ENCODE assay signal across 1 cellular context in genomic region chr2:177392373-177393246, GRCh38.
TF ChIP-seq lines count a peak whose summit lies in the region.

TSS of gene AGPS (plus strand) at chr2:177392773. CDS start at chr2:177392790, 17 bp downstream.

TF ChIP-seq in K562, 482 proteins besides CTCF, POLR2A, EP300 and RAD21 (continued from another document and continues in another):
- TF ChIP-seq REST (CRISPR knock-in tag; IDR thresholded peaks at IDR 0.05; ENCODE audit: low read depth) (peak; percentile 81; the same call in 1 of the 2 replicates), POLR2AphosphoS5 (IDR thresholded peaks at IDR 0.05; ENCODE audit: control insufficient read depth, insufficient read depth, low read depth, low read length) (peak; percentile 92), ZFP30 (CRISPR knock-in tag; IDR thresholded peaks at IDR 0.05; ENCODE audit: borderline replicate concordance) (no peak), MAFF (IDR thresholded peaks at IDR 0.05; ENCODE audit: low read length) (no peak), BCLAF1 (IDR thresholded peaks at IDR 0.05; ENCODE audit: borderline replicate concordance in 1 of 2, control insufficient read depth in 1 of 2, low read depth in 2 of 2, low read length in 1 of 2) (0 out of 4 replicates have a peak, but pooled peaks of 1 of the 2 experiments have one; percentile 82), POLR2H (tag; IDR thresholded peaks at IDR 0.05; ENCODE audit: low read depth) (peak; percentile 52; the same call in 1 of the 2 replicates), MBD2 (IDR thresholded peaks at IDR 0.05; ENCODE audit: borderline replicate concordance, low read depth) (peak; percentile 75; the same call in 1 of the 2 replicates), ZNF41 (CRISPR knock-in tag; conservative IDR thresholded peaks at IDR 0.05) (0 out of 2 replicates have a peak, but pooled peaks have one; percentile 39), GTF2B (IDR thresholded peaks at IDR 0.05; ENCODE audit: extremely low read depth, insufficient read length) (no peak), SUPT5H (IDR thresholded peaks at IDR 0.05) (peak; percentile 95), CBX1 (IDR thresholded peaks at IDR 0.05; ENCODE audit: low read depth) (peak; percentile 97), ATF1 (CRISPR knock-in tag; IDR thresholded peaks at IDR 0.05) (no peak), ATF1 (tag; IDR thresholded peaks at IDR 0.05) (peak; percentile 90), TSHZ1 (CRISPR knock-in tag; IDR thresholded peaks at IDR 0.05) (peak; percentile 79; the same call in 1 of the 2 replicates), KAT8 (IDR thresholded peaks at IDR 0.05; ENCODE audit: low read depth) (no peak), CHCHD3 (CRISPR knock-in tag; IDR thresholded peaks at IDR 0.05) (no peak; the same call in 1 of the 2 replicates), E2F4 (CRISPR knock-in tag; IDR thresholded peaks at IDR 0.05; ENCODE audit: low read depth) (peak; percentile 3; the same call in 1 of the 2 replicates), BRF1 (IDR thresholded peaks at IDR 0.05; ENCODE audit: borderline replicate concordance, extremely low read depth, insufficient read length) (no peak), KDM5B (IDR thresholded peaks at IDR 0.05; ENCODE audit: insufficient replicate concordance, low read depth, low read length) (peak; percentile 88), MXD1 (CRISPR knock-in tag; IDR thresholded peaks at IDR 0.05; ENCODE audit: borderline replicate concordance, poor library complexity, severe bottlenecking) (peak; percentile 68), BCOR (IDR thresholded peaks at IDR 0.05) (0 out of 2 replicates have a peak, but pooled peaks have one; percentile 10), SIN3B (IDR thresholded peaks at IDR 0.05; ENCODE audit: low read depth) (peak; percentile 77), ZNF134 (CRISPR knock-in tag; conservative IDR thresholded peaks at IDR 0.05) (peak; percentile 48; the same call in 1 of the 2 replicates), RNF2 (IDR thresholded peaks at IDR 0.05) (peak; percentile 76), PHF20 (IDR thresholded peaks at IDR 0.05; ENCODE audit: partially characterized antibody) (peak; percentile 94), ZNF695 (CRISPR knock-in tag; IDR thresholded peaks at IDR 0.05) (0 out of 2 replicates have a peak, but pooled peaks have one; percentile 42), POLR2AphosphoS2 (IDR thresholded peaks at IDR 0.05; ENCODE audit: low read length) (no peak; the same call in 1 of the 2 replicates), ZNF217 (CRISPR knock-in tag; IDR thresholded peaks at IDR 0.05) (no peak), HDAC8 (tag; IDR thresholded peaks at IDR 0.05) (peak; percentile 94), TCF15 (CRISPR knock-in tag; IDR thresholded peaks at IDR 0.05) (peak; percentile 89), NFE2 (IDR thresholded peaks at IDR 0.05; ENCODE audit: low read depth) (peak; percentile 40; the same call in 1 of the 2 replicates), L3MBTL2 (IDR thresholded peaks at IDR 0.05) (peak; percentile 99), PPARD (CRISPR knock-in tag; IDR thresholded peaks at IDR 0.05) (no peak), LEF1 (IDR thresholded peaks at IDR 0.05) (no peak), THAP12 (CRISPR knock-in tag; IDR thresholded peaks at IDR 0.05) (peak; percentile 86), RBBP5 (IDR thresholded peaks at IDR 0.05; ENCODE audit: borderline replicate concordance, insufficient read depth, low read length, poor library complexity, severe bottlenecking) (peak; percentile 100), SREBF1 (IDR thresholded peaks at IDR 0.05; ENCODE audit: borderline replicate concordance, low read depth, low read length) (no peak), XRCC5 (IDR thresholded peaks at IDR 0.05; ENCODE audit: low read depth, low read length) (peak; percentile 51), HCFC1 (IDR thresholded peaks at IDR 0.05; ENCODE audit: low read depth, low read length) (peak; percentile 82), CBX8 (IDR thresholded peaks at IDR 0.05; ENCODE audit: borderline replicate concordance, extremely low read depth, low read depth, low read length, poor library complexity, severe bottlenecking) (no peak), CGGBP1 (CRISPR knock-in tag; IDR thresholded peaks at IDR 0.05) (no peak), HOMEZ (CRISPR knock-in tag; IDR thresholded peaks at IDR 0.05) (peak; percentile 88), GATAD2B (IDR thresholded peaks at IDR 0.05; ENCODE audit: borderline replicate concordance) (peak; percentile 50; the same call in 1 of the 2 replicates), KHSRP (IDR thresholded peaks at IDR 0.05) (no peak), ZC3H4 (CRISPR knock-in tag; IDR thresholded peaks at IDR 0.05; ENCODE audit: borderline replicate concordance) (no peak)
